In genomic region chr2:42838133-42838532, GRCh38 we compare ENCODE assay signal across 27 cellular contexts. TPM values are rescaled to one million over a fixed set of nuclear protein-coding genes. Genes with fewer than 3 reads are reported as not detected.
"Had no signal": no experiment of that assay in that cellular context is flagged by ENCODE, and none has a peak within 500 bp of the region (broad histone marks: within the 10 kb centered on the region; RNA-seq: fewer than 3 reads in every experiment).

No MANE protein-coding gene starts in this region.

- H3K4me1 Mint-ChIP-seq: activated naive CD4-positive, alpha-beta T cell treated with anti-CD3 and anti-CD28 coated beads, Interleukin-2, amount 50 U/mL, for 24 hours; central memory CD8-positive, alpha-beta T cell had no signal

- H3K9me3 Mint-ChIP-seq: activated CD8-positive, alpha-beta T cell treated with anti-CD3 and anti-CD28 coated beads for 36 hours; activated naive CD4-positive, alpha-beta T cell treated with anti-CD3 and anti-CD28 coated beads, Interleukin-2, amount 50 U/mL, for 24 hours; activated T-cell treated with anti-CD3 and anti-CD28 coated beads, Interleukin-2, amount 50 U/mL, for 24 hours; activated T-helper 1 cell treated with anti-CD3 and anti-CD28 coated beads, Interleukin-12 subunit alpha, Interleukin-12 subunit beta, Interleukin-2, Interleukin-4 antibody, amounts not matched to agents 30 ng/mL and 10 ng/mL and 1 ng/mL, durations not matched to agents 14 hours and 24 hours and 36 hours; central memory CD8-positive, alpha-beta T cell; T-helper 1 cell treated with Interleukin-12 subunit alpha and Interleukin-12 subunit beta and Interleukin-4 antibody, amounts not matched to agents 30 μg/mL and 1 μg/mL, for 36 hours had no signal

- H3K4me3 Mint-ChIP-seq: activated CD8-positive, alpha-beta T cell treated with anti-CD3 and anti-CD28 coated beads for 36 hours; activated naive CD4-positive, alpha-beta T cell treated with anti-CD3 and anti-CD28 coated beads, Interleukin-2, amount 50 U/mL, for 24 hours; activated T-cell treated with anti-CD3 and anti-CD28 coated beads, Interleukin-2, amount 50 U/mL, for 24 hours; activated T-helper 1 cell treated with anti-CD3 and anti-CD28 coated beads, Interleukin-12 subunit alpha, Interleukin-12 subunit beta, Interleukin-2, Interleukin-4 antibody, amounts not matched to agents 30 ng/mL and 10 ng/mL and 1 ng/mL, durations not matched to agents 14 hours and 24 hours and 36 hours; central memory CD8-positive, alpha-beta T cell; T-helper 1 cell treated with Interleukin-12 subunit alpha and Interleukin-12 subunit beta and Interleukin-4 antibody, amounts not matched to agents 30 μg/mL and 1 μg/mL, for 36 hours had no signal

- H3K27ac Mint-ChIP-seq: activated CD8-positive, alpha-beta T cell treated with anti-CD3 and anti-CD28 coated beads for 36 hours; activated naive CD4-positive, alpha-beta T cell treated with anti-CD3 and anti-CD28 coated beads, Interleukin-2, amount 50 U/mL, for 24 hours; activated T-cell treated with anti-CD3 and anti-CD28 coated beads, Interleukin-2, amount 50 U/mL, for 24 hours; activated T-helper 1 cell treated with anti-CD3 and anti-CD28 coated beads, Interleukin-12 subunit alpha, Interleukin-12 subunit beta, Interleukin-2, Interleukin-4 antibody, amounts not matched to agents 30 ng/mL and 10 ng/mL and 1 ng/mL, durations not matched to agents 14 hours and 24 hours and 36 hours; T-helper 1 cell treated with Interleukin-12 subunit alpha and Interleukin-12 subunit beta and Interleukin-4 antibody, amounts not matched to agents 30 μg/mL and 1 μg/mL, for 36 hours had no signal

- DNase-seq: activated CD4-positive, alpha-beta T cell treated with anti-CD3 and anti-CD28 coated beads for 4 hours; activated CD8-positive, alpha-beta T cell treated with anti-CD3 and anti-CD28 coated beads for 36 hours; activated effector memory CD4-positive, alpha-beta T cell treated with Interleukin-2 at 50 U/mL for 16 hours; activated naive CD4-positive, alpha-beta T cell; activated T-cell treated with anti-CD3 and anti-CD28 coated beads, Interleukin-2, amount 50 U/mL, for 24 hours; body of pancreas; NCI-H1092; NCI-H1417; NCI-H1930; NCI-H2171; NCI-H2227 treated with DMSO at 0.1 percent for 48 hours; NCI-H526; NCI-H774; SHP77 had no signal

- H3K27me3 ChIP-seq: ascending aorta, body of pancreas had no signal

- ATAC-seq: activated CD4-positive, CD25-positive, alpha-beta regulatory T cell treated with anti-CD3 and anti-CD28 coated beads, Interleukin-2, amount 50 U/mL, for 24 hours; activated CD8-positive, alpha-beta T cell treated with anti-CD3 and anti-CD28 coated beads for 36 hours; body of pancreas; Panc1 had no signal

- H3K36me3 ChIP-seq: ascending aorta had no signal

- H3K27ac ChIP-seq: ascending aorta, body of pancreas, KMS-11, RWPE1 had no signal

- H3K4me1 ChIP-seq: body of pancreas had no signal

- H3K27me3 Mint-ChIP-seq: activated CD8-positive, alpha-beta T cell treated with anti-CD3 and anti-CD28 coated beads for 36 hours; activated naive CD4-positive, alpha-beta T cell treated with anti-CD3 and anti-CD28 coated beads, Interleukin-2, amount 50 U/mL, for 24 hours; activated T-cell treated with anti-CD3 and anti-CD28 coated beads, Interleukin-2, amount 50 U/mL, for 24 hours; central memory CD8-positive, alpha-beta T cell had no signal

- H3K4me3 ChIP-seq: ascending aorta, body of pancreas had no signal

- H3K9me3 ChIP-seq: ascending aorta, body of pancreas had no signal

RNA-seq across cellular contexts. Expression of gene HAAO, which starts 45.8 kb away (rescaled TPM):
- total RNA-seq: MCF 10A, NCI-H460, OCI-LY7, SK-MEL-5 had no signal
